In genomic region chr10:110387983-110388681, GRCh38 we compare ENCODE assay signal across 8 cellular contexts.
A peak's percentile ranks its signal among the peaks of the same experiment; 100 is the strongest.
DNase-seq lines count a peak whose midpoint lies in the region; ATAC-seq and TF ChIP-seq lines count a peak whose summit lies in the region.

No MANE protein-coding gene starts in this region.

- in situ Hi-C loops in G401 (cut with HindIII; ENCODE audit: low sequenced_read_pairs), result no loop called here

- no peaks in the 10 kb centered on the region for H3K36me3 ChIP-seq in adrenal gland (replicated peaks in 1 of 2)
- H3K36me3 ChIP-seq in stomach, result no peaks in the 10 kb centered on the region
- H3K36me3 ChIP-seq in ascending aorta, result no peaks in the 10 kb centered on the region

- WGBS in adrenal gland, 4 donors, result 59 to 77% (median 69%) methylated on average over 7 of the region's 7 CpGs
- 59 to 71% (median 67%) methylated on average over 7 of the region's 7 CpGs for WGBS in stomach, 5 donors

- intact Hi-C loops in adrenal gland (cut with DNase I) (no loop called here), stomach (cut with DNase I; ENCODE audit: low total_unique reads) (no loop called here), ascending aorta (cut with DNase I) (no loop called here)

- H3K9me3 ChIP-seq in adrenal gland (replicated peaks in 1 of 3) (no peaks in the 10 kb centered on the region), stomach (no peaks in the 10 kb centered on the region), ascending aorta (no peaks in the 10 kb centered on the region)

- H3K27me3 ChIP-seq in adrenal gland (no peaks in the 10 kb centered on the region), stomach (no peaks in the 10 kb centered on the region), ascending aorta (no peaks in the 10 kb centered on the region)

- ATAC-seq in GM21423 (IDR thresholded peaks at IDR 0.05; ENCODE audit: unreplicated experiment), result peak; percentile 83
- ATAC-seq in HG03571 (IDR thresholded peaks at IDR 0.05; ENCODE audit: unreplicated experiment), result peak; percentile 81

- DNase-seq in G401 (ENCODE audit: low spot score), result peak; percentile 51
- DNase-seq in dermis blood vessel endothelial cell, result peak; percentile 67
- DNase-seq in adrenal gland, result no peak
- DNase-seq in stomach, result no peak
- no peak for DNase-seq in SIG-M5 (lab: John Stamatoyannopoulos, UW)
- DNase-seq in ascending aorta (ENCODE audit: low spot score in 2 of 2), result no peak

- TF ChIP-seq CTCF in adrenal gland (IDR thresholded peaks at IDR 0.05), result no peak
- no peak for TF ChIP-seq CTCF in stomach (IDR thresholded peaks at IDR 0.05)
- TF ChIP-seq CTCF in ascending aorta (IDR thresholded peaks at IDR 0.05), result no peak

- TF ChIP-seq EP300 in stomach (IDR thresholded peaks at IDR 0.05), result no peak

- no peak overlapping the region for H3K27ac ChIP-seq in adrenal gland
- H3K27ac ChIP-seq in stomach, result no peak overlapping the region
- no peak overlapping the region for H3K27ac ChIP-seq in ascending aorta

- H3K4me3 ChIP-seq in adrenal gland, result no peak overlapping the region
- no peak overlapping the region for H3K4me3 ChIP-seq in stomach
- H3K4me3 ChIP-seq in ascending aorta, result no peak overlapping the region

- peaks cover 0 to 7% of the 10 kb centered on the region in 2 donors for H3K4me1 ChIP-seq in adrenal gland (replicated peaks in 1 of 2)
- peaks cover 0 to 8% (median 2%) of the 10 kb centered on the region in 4 donors for H3K4me1 ChIP-seq in stomach
- H3K4me1 ChIP-seq in ascending aorta, result no peaks in the 10 kb centered on the region

- TF ChIP-seq POLR2A in adrenal gland (IDR thresholded peaks at IDR 0.05), result no peak
- no peak for TF ChIP-seq POLR2A in stomach (IDR thresholded peaks at IDR 0.05)

Comparison
In these comparisons a context has a peak if more than half of its experiments do, and no peak if none do; other contexts are left out.
1. DNase-seq: peak in G401 (single experiment) and dermis blood vessel endothelial cell (single experiment); none in adrenal gland (0 of 7), stomach (single experiment), SIG-M5 (single experiment) and ascending aorta (0 of 2).